Comparison of ENCODE assay signal across 8 cellular contexts in the genomic region with DNA sequence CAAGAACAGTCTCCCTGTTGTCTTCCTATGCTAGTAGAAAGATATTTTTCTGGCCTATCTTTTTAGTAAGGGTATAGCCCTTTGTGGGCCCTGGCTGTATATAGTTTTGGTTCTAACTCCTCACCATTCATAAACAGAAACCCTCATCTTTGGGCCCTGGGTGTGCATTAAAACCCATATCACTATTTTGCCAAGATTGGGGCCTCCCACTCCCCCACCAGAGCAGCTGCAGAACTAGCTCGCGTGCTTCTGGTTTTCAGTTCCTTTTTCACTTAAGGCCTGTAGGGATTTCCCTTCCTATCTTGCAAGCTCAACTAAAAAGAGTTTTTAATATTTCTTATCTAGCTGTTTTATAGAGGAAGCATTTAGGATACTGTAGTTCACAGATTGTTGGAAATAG.
A peak's percentile ranks its signal among the peaks of the same experiment; 100 is the strongest.
DNase-seq lines count a peak whose midpoint lies in the region; ATAC-seq and TF ChIP-seq lines count a peak whose summit lies in the region.

No MANE protein-coding gene starts in this region.

- H3K4me3 Mint-ChIP-seq in memory B cell, result no peak overlapping the region
- no peak overlapping the region for H3K4me3 Mint-ChIP-seq in endothelial cell (ENCODE audit: unreplicated experiment)

- H3K27ac Mint-ChIP-seq in memory B cell (peak overlapping the region; percentile 1), endothelial cell (ENCODE audit: unreplicated experiment) (no peak overlapping the region)

- H3K9me3 Mint-ChIP-seq in memory B cell (no peaks in the 10 kb centered on the region), endothelial cell (ENCODE audit: unreplicated experiment) (no peaks in the 10 kb centered on the region)

- H3K4me1 ChIP-seq in KMS-11 (ENCODE audit: low read depth, poor library complexity, severe bottlenecking), result peaks cover 94% of the 10 kb centered on the region
- no peaks in the 10 kb centered on the region for H3K4me1 ChIP-seq in colonic mucosa

- H2AFZ ChIP-seq in KMS-11 (ENCODE audit: low read depth), result no peak overlapping the region

- no peaks in the 10 kb centered on the region for H3K9me3 ChIP-seq in colonic mucosa

- H3K9ac ChIP-seq in KMS-11 (peak overlapping the region; percentile 55), colonic mucosa (ENCODE audit: low read depth in 2 of 2, low read length in 2 of 2) (no peak overlapping the region)

- H3K36me3 Mint-ChIP-seq in memory B cell (no peaks in the 10 kb centered on the region), endothelial cell (ENCODE audit: low read depth, unreplicated experiment) (peaks cover 54% of the 10 kb centered on the region)

- H3K27me3 ChIP-seq in KMS-11 (ENCODE audit: insufficient read depth, low read depth) (no peaks in the 10 kb centered on the region), colonic mucosa (no peaks in the 10 kb centered on the region)

- H3K36me3 ChIP-seq in KMS-11 (ENCODE audit: insufficient read depth) (peaks cover 10% of the 10 kb centered on the region; the same call in 1 of the 2 replicates), colonic mucosa (no peaks in the 10 kb centered on the region)

- no peak; the same call in 1 of the 2 replicates for TF ChIP-seq CTCF in KMS-11 (conservative IDR thresholded peaks at IDR 0.05; ENCODE audit: low read depth, low read length)
- TF ChIP-seq CTCF in colonic mucosa (IDR thresholded peaks at IDR 0.05), result no peak
- TF ChIP-seq CTCF in endothelial cell (IDR thresholded peaks at IDR 0.05; ENCODE audit: unreplicated experiment), result no peak

- H3K27ac ChIP-seq in KMS-11, result peak overlapping the region; percentile 89
- no peak overlapping the region for H3K27ac ChIP-seq in colonic mucosa

- no peaks in the 10 kb centered on the region for H4K20me1 ChIP-seq in KMS-11 (ENCODE audit: insufficient read depth)

- intact Hi-C loops in colonic mucosa (cut with DNase I), result loop anchor here (10.0 kb wide), 1 partner anchor 226 kb away; no protein-coding TSS in a partner anchor

- H3K4me1 Mint-ChIP-seq in memory B cell, result peaks cover 29% of the 10 kb centered on the region
- peaks cover 28% of the 10 kb centered on the region for H3K4me1 Mint-ChIP-seq in endothelial cell (ENCODE audit: unreplicated experiment)

- DNase-seq in memory B cell (ENCODE audit: low spot score in 2 of 2) (peak; percentile 31 to 61), colonic mucosa (no peak), activated gamma-delta T cell treated with Interleukin-2 at 50 U/mL for 16 hours (no peak), EL (no peak), endothelial cell (ENCODE audit: low spot score) (no peak)

- H3K79me2 ChIP-seq in KMS-11 (ENCODE audit: insufficient read depth, low read depth), result no peaks in the 10 kb centered on the region

- H3K4me3 ChIP-seq in KMS-11 (IDR thresholded peaks at IDR 0.05; ENCODE audit: insufficient read depth, low read depth, low read length) (no peak overlapping the region), colonic mucosa (no peak overlapping the region)

- H3K4me2 ChIP-seq in KMS-11, result peak overlapping the region; percentile 85

- ATAC-seq in GM18861 (IDR thresholded peaks at IDR 0.05; ENCODE audit: unreplicated experiment), result peak; percentile 50
- ATAC-seq in GM21717 (IDR thresholded peaks at IDR 0.05; ENCODE audit: unreplicated experiment), result peak; percentile 71
- ATAC-seq in memory B cell (ENCODE audit: low read depth), result peak; percentile 97

- no peaks in the 10 kb centered on the region for H3K27me3 Mint-ChIP-seq in memory B cell
- H3K27me3 Mint-ChIP-seq in endothelial cell (ENCODE audit: unreplicated experiment), result no peaks in the 10 kb centered on the region

Comparison
In these comparisons a context has a peak if more than half of its experiments do, and no peak if none do; other contexts are left out.
1. DNase-seq: peak in memory B cell (2 of 2); none in colonic mucosa (single experiment), activated gamma-delta T cell treated with Interleukin-2 at 50 U/mL for 16 hours (single experiment), EL (single experiment) and endothelial cell (single experiment).
2. Peak in every context shown above with its lines, with median percentiles within 50 percentile points of each other: ATAC-seq.